In the genomic region with DNA sequence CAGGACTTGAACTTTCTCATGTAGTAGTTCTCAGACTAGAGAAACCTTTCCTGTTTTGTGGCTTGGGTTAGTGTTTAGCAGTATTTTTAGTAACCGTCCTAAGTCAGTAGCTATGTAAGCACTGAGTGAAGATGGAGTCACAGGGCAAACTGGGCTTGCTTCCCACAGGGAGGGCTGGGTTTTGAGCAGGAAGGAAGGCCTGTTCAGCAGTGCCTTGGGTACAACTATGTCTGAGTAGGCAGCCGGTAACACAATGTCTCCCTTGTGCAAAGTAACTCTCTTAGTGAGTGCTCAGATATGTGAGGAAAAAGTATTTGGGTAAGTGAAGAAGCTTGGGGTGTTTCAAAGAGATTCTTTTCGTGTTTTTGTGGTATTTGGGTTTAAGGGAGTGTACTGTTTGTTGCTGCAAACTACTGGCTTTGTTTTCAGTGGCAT, we compare ENCODE assay signal across 8 cellular contexts.
DNase-seq lines count a peak whose midpoint lies in the region; ATAC-seq, FAIRE-seq and TF ChIP-seq lines count a peak whose summit lies in the region.

No MANE protein-coding gene starts in this region.

- dilution Hi-C loops in IMR-90 (cut with HindIII; ENCODE audit: low sequenced_read_pairs, unreplicated experiment), result no loop called here

- H4K5ac ChIP-seq in IMR-90 (ENCODE audit: low read depth, low read length), result peak overlapping the region; percentile 5; the same call in 1 of the 2 replicates

- peaks cover 3% of the 10 kb centered on the region for H3K36me3 ChIP-seq in IMR-90 (ENCODE audit: control insufficient read depth, insufficient read depth, low read length)
- peaks cover 11% of the 10 kb centered on the region for H3K36me3 ChIP-seq in osteoblast (ENCODE audit: insufficient read depth, low read length)

- H3K4me1 ChIP-seq in IMR-90 (ENCODE audit: control insufficient read depth, insufficient read depth, low read length) (peaks cover 9% of the 10 kb centered on the region), osteoblast (ENCODE audit: insufficient read depth, low read length) (peaks cover 18% of the 10 kb centered on the region)

- FAIRE-seq in GM19239 (lab: Jason Lieb, UNC), result no peak

- CTCF ChIA-PET in IMR-90 (lab: Yijun Ruan, JAX), result interaction anchor here (0.7 to 1.3 kb wide), 3 partner anchors 50 to 113 kb away, joined by 3 to 4 read pairs (median 3); no protein-coding TSS in a partner anchor

- H3K4ac ChIP-seq in IMR-90 (ENCODE audit: low read depth, low read length), result peak overlapping the region; percentile 59; the same call in 1 of the 2 replicates

- peak overlapping the region; percentile 70 for H3K14ac ChIP-seq in IMR-90 (replicated peaks; ENCODE audit: low read depth, low read length)

- H3K27me3 Mint-ChIP-seq in activated naive CD8-positive, alpha-beta T cell treated with anti-CD3 and anti-CD28 coated beads, Interleukin-2, amount 50 U/mL, for 24 hours, result no peaks in the 10 kb centered on the region
- H3K27me3 Mint-ChIP-seq in stimulated activated naive B cell treated with anti-CD40 and anti-IgM and Interleukin-4, amounts not matched to agents 10 μg/mL and 1 μg/mL and 100 μg/mL, for 72 hours, result no peaks in the 10 kb centered on the region

- H3K4me3 ChIP-seq in IMR-90 (ENCODE audit: insufficient read depth, low read depth, low read length) (peak overlapping the region; percentile 1; the same call in 1 of the 2 replicates), osteoblast (ENCODE audit: insufficient read depth, low read length) (peak overlapping the region; percentile 53)

- no peak overlapping the region for H2AK9ac ChIP-seq in IMR-90 (replicated peaks; ENCODE audit: low read depth, low read length, poor library complexity)

- WGBS in IMR-90 (ENCODE audit: extremely low coverage in 2 of 2, insufficient read length in 1 of 2), 2 experiments, result 0% methylated on average over 1 of the region's 3 CpGs; no CpG with 5 or more reads in 1 of the 2 experiments

- H3K4me3 Mint-ChIP-seq in activated naive CD8-positive, alpha-beta T cell treated with anti-CD3 and anti-CD28 coated beads, Interleukin-2, amount 50 U/mL, for 24 hours, result peak overlapping the region; percentile 61
- H3K4me3 Mint-ChIP-seq in stimulated activated naive B cell treated with anti-CD40 and anti-IgM and Interleukin-4, amounts not matched to agents 10 μg/mL and 1 μg/mL and 100 μg/mL, for 72 hours, result no peak overlapping the region

- H3K56ac ChIP-seq in IMR-90 (ENCODE audit: extremely low read depth, insufficient read depth, low read length), result peak overlapping the region; percentile 85; the same call in 1 of the 2 replicates

- peaks cover 20% of the 10 kb centered on the region for H3K9me3 Mint-ChIP-seq in activated naive CD8-positive, alpha-beta T cell treated with anti-CD3 and anti-CD28 coated beads, Interleukin-2, amount 50 U/mL, for 24 hours
- peaks cover 12 to 16% of the 10 kb centered on the region in 2 donors for H3K9me3 Mint-ChIP-seq in stimulated activated naive B cell treated with anti-CD40 and anti-IgM and Interleukin-4, amounts not matched to agents 10 μg/mL and 1 μg/mL and 100 μg/mL, for 72 hours

- H4K20me1 ChIP-seq in IMR-90 (ENCODE audit: insufficient read depth, low read length) (peaks cover 4% of the 10 kb centered on the region; the same call in 1 of the 2 replicates), osteoblast (ENCODE audit: insufficient read depth, low read length) (no peaks in the 10 kb centered on the region)

- peaks cover 46% of the 10 kb centered on the region for H3K36me3 Mint-ChIP-seq in activated naive CD8-positive, alpha-beta T cell treated with anti-CD3 and anti-CD28 coated beads, Interleukin-2, amount 50 U/mL, for 24 hours (ENCODE audit: low read depth)
- H3K36me3 Mint-ChIP-seq in stimulated activated naive B cell treated with anti-CD40 and anti-IgM and Interleukin-4, amounts not matched to agents 10 μg/mL and 1 μg/mL and 100 μg/mL, for 72 hours, result peaks cover 49 to 58% of the 10 kb centered on the region in 2 donors

- peak overlapping the region; percentile 3; the same call in 1 of the 2 replicates for H3K9ac ChIP-seq in IMR-90 (ENCODE audit: low read depth, low read length)

- H3K79me1 ChIP-seq in IMR-90 (ENCODE audit: low read depth in 1 of 2, low read length in 2 of 2), result peaks cover 25 to 39% of the 10 kb centered on the region in 2 experiments

- TF ChIP-seq CTCF in IMR-90 (conservative IDR thresholded peaks at IDR 0.05; ENCODE audit: low read depth, low read length) (no peak), osteoblast (IDR thresholded peaks at IDR 0.05; ENCODE audit: extremely low read depth, low read depth, low read length) (no peak)

- no peaks in the 10 kb centered on the region for H3K9me3 ChIP-seq in IMR-90 (ENCODE audit: control insufficient read depth, insufficient read depth, low read length)
- H3K9me3 ChIP-seq in osteoblast (ENCODE audit: low read depth, low read length), result no peaks in the 10 kb centered on the region

- peak overlapping the region; percentile 70 for H2BK120ac ChIP-seq in IMR-90 (ENCODE audit: low read depth, low read length)

- H2BK20ac ChIP-seq in IMR-90 (ENCODE audit: low read depth, low read length), result peak overlapping the region; percentile 58; the same call in 1 of the 2 replicates

- in situ Hi-C loops in IMR-90 (cut with MboI; ENCODE audit: low sequenced_read_pairs), result no loop called here

- H2AK5ac ChIP-seq in IMR-90 (ENCODE audit: low read depth, low read length), result no peak overlapping the region

- H3K27ac ChIP-seq in IMR-90 (ENCODE audit: insufficient read depth, low read length) (peak overlapping the region; percentile 20; the same call in 1 of the 2 replicates), osteoblast (ENCODE audit: low read depth, low read length) (peak overlapping the region; percentile 91)

- BruUV-seq in IMR-90 (replicated peaks; lab: Mats Ljungman, UMichigan), result no TSS peak

- DNase-seq in IMR-90 (peak; percentile 98), Right ventricle myocardium superior (peak; percentile 88), osteoblast (ENCODE audit: insufficient read length, low spot score, missing footprints) (peak; percentile 43), GM19239 (ENCODE audit: insufficient read length, low spot score) (no peak), 8988T (no peak)
- peak; percentile 12 for DNase-seq in activated naive CD8-positive, alpha-beta T cell treated with anti-CD3 and anti-CD28 coated beads, Interleukin-2, amount 50 U/mL, for 24 hours
- DNase-seq in stimulated activated naive B cell treated with anti-CD40 and anti-IgM and Interleukin-4, amounts not matched to agents 10 μg/mL and 1 μg/mL and 100 μg/mL, for 72 hours, result no peak

- ATAC-seq in GM18907 (IDR thresholded peaks at IDR 0.05; ENCODE audit: unreplicated experiment) (peak; percentile 64), IMR-90 (ENCODE audit: low read depth) (peak; percentile 99), Right ventricle myocardium superior (ENCODE audit: poor library complexity) (peak; percentile 99)
- ATAC-seq in activated naive CD8-positive, alpha-beta T cell treated with anti-CD3 and anti-CD28 coated beads, Interleukin-2, amount 50 U/mL, for 24 hours, result peak; percentile 80
- no peak for ATAC-seq in stimulated activated naive B cell treated with anti-CD40 and anti-IgM and Interleukin-4, amounts not matched to agents 10 μg/mL and 1 μg/mL and 100 μg/mL, for 72 hours (replicated peaks)

- TF ChIP-seq RAD21 in IMR-90 (IDR thresholded peaks at IDR 0.05; ENCODE audit: low read length), result no peak

- H2BK5ac ChIP-seq in IMR-90 (ENCODE audit: low read depth, low read length, poor library complexity, severe bottlenecking), result peak overlapping the region; percentile 69

- peaks cover 45% of the 10 kb centered on the region for H3K79me2 ChIP-seq in osteoblast (ENCODE audit: insufficient read depth, low read length)

- H3K9me1 ChIP-seq in IMR-90 (ENCODE audit: insufficient read depth, low read length), result peaks cover 6% of the 10 kb centered on the region

- H3K4me2 ChIP-seq in IMR-90 (ENCODE audit: low read depth, low read length) (peak overlapping the region; percentile 2), osteoblast (ENCODE audit: insufficient read depth, low read length) (peak overlapping the region; percentile 74)

- POLR2A ChIA-PET in IMR-90 (lab: Charles Lee; ENCODE audit: unreplicated experiment), result no interaction called here

- H2BK15ac ChIP-seq in IMR-90 (ENCODE audit: low read depth, low read length), result peak overlapping the region; percentile 32; the same call in 1 of the 3 replicates

- peak overlapping the region; percentile 89; the same call in 1 of the 2 replicates for H3K23ac ChIP-seq in IMR-90 (ENCODE audit: low read depth, low read length)

- H4K91ac ChIP-seq in IMR-90 (ENCODE audit: insufficient read depth, low read depth, low read length), result peak overlapping the region; percentile 37; the same call in 1 of the 2 replicates

- peak; percentile 88 for TF ChIP-seq POLR2A in IMR-90 (IDR thresholded peaks at IDR 0.05; ENCODE audit: low read depth, low read length)

- no peaks in the 10 kb centered on the region for H3K27me3 ChIP-seq in IMR-90 (ENCODE audit: control insufficient read depth, insufficient read depth, low read length)
- no peaks in the 10 kb centered on the region for H3K27me3 ChIP-seq in osteoblast (ENCODE audit: insufficient read depth, low read length)

- H3K18ac ChIP-seq in IMR-90 (ENCODE audit: low read depth, low read length), result peak overlapping the region; percentile 0; the same call in 1 of the 2 replicates

- H2AFZ ChIP-seq in IMR-90 (replicated peaks; ENCODE audit: low read length, poor library complexity) (peak overlapping the region; percentile 52), osteoblast (ENCODE audit: low read length) (peak overlapping the region; percentile 47)

- H3K4me1 Mint-ChIP-seq in activated naive CD8-positive, alpha-beta T cell treated with anti-CD3 and anti-CD28 coated beads, Interleukin-2, amount 50 U/mL, for 24 hours, result peaks cover 30% of the 10 kb centered on the region
- peaks cover 6 to 21% of the 10 kb centered on the region in 2 donors for H3K4me1 Mint-ChIP-seq in stimulated activated naive B cell treated with anti-CD40 and anti-IgM and Interleukin-4, amounts not matched to agents 10 μg/mL and 1 μg/mL and 100 μg/mL, for 72 hours

- peak overlapping the region; percentile 34 to 84; a peak in 3 of 4 replicates for H4K8ac ChIP-seq in IMR-90 (ENCODE audit: low read depth in 2 of 2, low read length in 2 of 2)

- H3K27ac Mint-ChIP-seq in activated naive CD8-positive, alpha-beta T cell treated with anti-CD3 and anti-CD28 coated beads, Interleukin-2, amount 50 U/mL, for 24 hours, result peak overlapping the region; percentile 74
- no peak overlapping the region for H3K27ac Mint-ChIP-seq in stimulated activated naive B cell treated with anti-CD40 and anti-IgM and Interleukin-4, amounts not matched to agents 10 μg/mL and 1 μg/mL and 100 μg/mL, for 72 hours

- intact Hi-C loops in IMR-90 (cut with micrococcal nuclease), result no loop called here
- intact Hi-C loops in Right ventricle myocardium superior (cut with DNase I), result no loop called here

TF ChIP-seq in IMR-90, 13 proteins besides CTCF, POLR2A, EP300 and RAD21 (continues in another document):
- TF ChIP-seq NFE2L2 (IDR thresholded peaks at IDR 0.05; ENCODE audit: low read depth, low read length) (no peak; the same call in 1 of the 2 replicates), FOS (IDR thresholded peaks at IDR 0.05; ENCODE audit: low read depth, low read length) (0 out of 2 replicates have a peak, but pooled peaks have one; percentile 3), CEBPB (IDR thresholded peaks at IDR 0.05; ENCODE audit: low read depth, low read length) (no peak), RCOR1 (IDR thresholded peaks at IDR 0.05; ENCODE audit: insufficient replicate concordance, low read length) (no peak), MXI1 (IDR thresholded peaks at IDR 0.05; ENCODE audit: borderline replicate concordance, low read depth, low read length) (no peak)

Comparison
In these comparisons a context has a peak if more than half of its experiments do, and no peak if none do; other contexts are left out.
1. ATAC-seq: peak in GM18907 (single experiment), IMR-90 (single experiment), activated naive CD8-positive, alpha-beta T cell treated with anti-CD3 and anti-CD28 coated beads, Interleukin-2, amount 50 U/mL, for 24 hours (single experiment) and Right ventricle myocardium superior (single experiment); none in stimulated activated naive B cell treated with anti-CD40 and anti-IgM and Interleukin-4, amounts not matched to agents 10 μg/mL and 1 μg/mL and 100 μg/mL, for 72 hours (0 of 2).
2. DNase-seq: peak in IMR-90 (single experiment), activated naive CD8-positive, alpha-beta T cell treated with anti-CD3 and anti-CD28 coated beads, Interleukin-2, amount 50 U/mL, for 24 hours (single experiment), Right ventricle myocardium superior (single experiment) and osteoblast (single experiment); none in GM19239 (single experiment), 8988T (single experiment) and stimulated activated naive B cell treated with anti-CD40 and anti-IgM and Interleukin-4, amounts not matched to agents 10 μg/mL and 1 μg/mL and 100 μg/mL, for 72 hours (single experiment).